9 cellular contexts compared by ENCODE assay signal in genomic region chr20:13105864-13106457, GRCh38.
DNase-seq lines count a peak whose midpoint lies in the region; ATAC-seq lines count a peak whose summit lies in the region.
"Had no signal": no experiment of that assay in that cellular context is flagged by ENCODE, and none has a peak within 500 bp of the region (broad histone marks: within the 10 kb centered on the region; RNA-seq: fewer than 3 reads in every experiment).

No MANE protein-coding gene starts in this region.

- no peak overlapping the region for H3K4me3 Mint-ChIP-seq in activated CD4-positive, alpha-beta memory T cell treated with anti-CD3 and anti-CD28 coated beads for 36 hours
- H3K4me3 Mint-ChIP-seq: activated naive CD8-positive, alpha-beta T cell had no signal

- H3K27me3 ChIP-seq in right cardiac atrium (ENCODE audit: control insufficient read depth, insufficient read depth) = no peaks in the 10 kb centered on the region

- H3K36me3 Mint-ChIP-seq in activated CD4-positive, alpha-beta memory T cell treated with anti-CD3 and anti-CD28 coated beads for 36 hours = no peaks in the 10 kb centered on the region
- H3K36me3 Mint-ChIP-seq: activated naive CD8-positive, alpha-beta T cell had no signal

- no peaks in the 10 kb centered on the region for H3K9me3 ChIP-seq in right cardiac atrium (ENCODE audit: control insufficient read depth, low read length)

- H3K4me1 ChIP-seq in right cardiac atrium (ENCODE audit: control insufficient read depth, insufficient read depth, low read length) = no peaks in the 10 kb centered on the region

- WGBS in right cardiac atrium = 29% methylated on average over 14 of the region's 14 CpGs

- peak; percentile 38 for ATAC-seq in Right ventricle myocardium superior (ENCODE audit: poor library complexity)
- ATAC-seq in right cardiac atrium = no peak

- intact Hi-C loops in Right ventricle myocardium superior (cut with DNase I) = loop anchor here (5.0 to 10.0 kb wide), 2 partner anchors 71 to 179 kb away; no protein-coding TSS in a partner anchor
- intact Hi-C loops in right cardiac atrium (cut with DNase I) = loop anchor here (2.0 to 10.0 kb wide), 3 partner anchors 131 to 135 kb away; no protein-coding TSS in a partner anchor
- intact Hi-C loops in activated CD4-positive, alpha-beta memory T cell treated with anti-CD3 and anti-CD28 coated beads for 36 hours (cut with micrococcal nuclease) = loop anchor here (1.0 to 5.0 kb wide), 3 partner anchors 136 to 1094 kb away; no protein-coding TSS in a partner anchor

- no peaks in the 10 kb centered on the region for H3K9me3 Mint-ChIP-seq in activated CD4-positive, alpha-beta memory T cell treated with anti-CD3 and anti-CD28 coated beads for 36 hours

- no peak overlapping the region for H3K27ac ChIP-seq in right cardiac atrium (ENCODE audit: low read length)

- peaks cover 4% of the 10 kb centered on the region for H3K27me3 Mint-ChIP-seq in activated CD4-positive, alpha-beta memory T cell treated with anti-CD3 and anti-CD28 coated beads for 36 hours
- H3K27me3 Mint-ChIP-seq: activated naive CD8-positive, alpha-beta T cell had no signal

- H3K27ac Mint-ChIP-seq in activated CD4-positive, alpha-beta memory T cell treated with anti-CD3 and anti-CD28 coated beads for 36 hours = no peak overlapping the region
- H3K27ac Mint-ChIP-seq: activated naive CD8-positive, alpha-beta T cell had no signal

- DNase-seq in Right ventricle myocardium superior = no peak
- no peak for DNase-seq in right cardiac atrium
- peak; percentile 19 for DNase-seq in NCI-H2171 (lab: John Stamatoyannopoulos, UW)
- DNase-seq in cerebellar cortex (ENCODE audit: low spot score) = peak; percentile 44
- DNase-seq in midbrain (lab: John Stamatoyannopoulos, UW) = peak; percentile 55
- no peak for DNase-seq in HuH-7 (ENCODE audit: low spot score)
- DNase-seq in activated CD4-positive, alpha-beta memory T cell treated with anti-CD3 and anti-CD28 coated beads for 36 hours = no peak
- DNase-seq in activated gamma-delta T cell (lab: John Stamatoyannopoulos, UW) = no peak

- no peaks in the 10 kb centered on the region for H3K4me1 Mint-ChIP-seq in activated CD4-positive, alpha-beta memory T cell treated with anti-CD3 and anti-CD28 coated beads for 36 hours (ENCODE audit: low read depth)

- H3K4me3 ChIP-seq in right cardiac atrium (ENCODE audit: low read length) = no peak overlapping the region

- CTCF ChIA-PET in activated CD4-positive, alpha-beta memory T cell treated with anti-CD3 and anti-CD28 coated beads for 36 hours (lab: Charles Lee) = interaction anchor here (1.3 kb wide), 1 partner anchor 137 kb away, joined by 4 read pairs; no protein-coding TSS in a partner anchor

- POLR2A ChIA-PET in activated CD4-positive, alpha-beta memory T cell treated with anti-CD3 and anti-CD28 coated beads for 36 hours (lab: Charles Lee) = no interaction called here

Comparison
In these comparisons a context has a peak if more than half of its experiments do, and no peak if none do; other contexts are left out.
1. DNase-seq: peak in NCI-H2171 (single experiment), cerebellar cortex (single experiment) and midbrain (single experiment); none in Right ventricle myocardium superior (single experiment), right cardiac atrium (0 of 3), HuH-7 (single experiment), activated CD4-positive, alpha-beta memory T cell treated with anti-CD3 and anti-CD28 coated beads for 36 hours (single experiment) and activated gamma-delta T cell (single experiment).